In the genomic region with DNA sequence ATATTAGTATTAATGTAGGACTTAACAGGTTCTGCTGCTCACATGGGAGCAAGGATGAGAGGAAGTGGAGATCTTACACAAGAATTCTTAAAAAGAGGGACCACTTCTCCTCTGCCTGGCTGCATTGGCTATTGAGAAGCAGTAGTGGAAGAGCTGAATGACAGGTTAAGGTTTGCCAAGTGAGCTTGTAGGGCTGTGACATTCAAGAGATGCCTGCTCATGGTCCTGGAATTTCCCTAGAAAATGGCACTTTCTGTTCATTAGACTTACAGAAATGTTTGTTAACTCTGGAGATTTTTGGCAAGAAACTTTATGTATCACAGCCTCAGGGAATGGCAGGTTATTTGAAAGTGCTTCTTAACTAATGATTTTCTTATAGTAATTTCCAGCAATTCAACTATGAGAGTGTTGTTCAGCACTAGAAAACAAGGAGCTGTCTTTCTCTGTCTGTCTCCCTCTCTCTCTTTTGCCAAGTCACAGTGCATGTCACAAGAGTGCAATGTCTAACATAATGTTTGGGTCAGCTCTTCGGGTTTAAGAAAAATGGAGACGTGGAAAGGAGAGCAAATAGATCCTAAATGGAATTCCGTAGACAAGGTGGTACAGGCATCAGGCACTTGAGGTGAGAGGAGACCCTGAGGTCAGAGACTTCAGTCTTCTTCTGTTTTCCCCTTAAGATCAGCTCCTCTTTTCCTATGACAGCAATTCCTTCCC, we compare ENCODE assay signal across 15 cellular contexts. TPM values are rescaled to one million over a fixed set of nuclear protein-coding genes. Genes with fewer than 3 reads are reported as not detected.
DNase-seq lines count a peak whose midpoint lies in the region; ATAC-seq and TF ChIP-seq lines count a peak whose summit lies in the region.
"Had no signal": no experiment of that assay in that cellular context is flagged by ENCODE, and none has a peak within 500 bp of the region (broad histone marks: within the 10 kb centered on the region; RNA-seq: fewer than 3 reads in every experiment).

No MANE protein-coding gene starts in this region.

- no peak overlapping the region for H3K27ac Mint-ChIP-seq in CD4-positive, alpha-beta T cell
- H3K27ac Mint-ChIP-seq: activated CD8-positive, alpha-beta memory T cell treated with anti-CD3 and anti-CD28 coated beads, Interleukin-2, amount 10 ng/mL, durations not matched to agents 7 days and 5 days had no signal

- DNase-seq in ELR (ENCODE audit: low read depth), result peak; percentile 30
- peak; percentile 60 for DNase-seq in adipocyte (ENCODE audit: low read depth)
- DNase-seq in fibroblast of the aortic adventitia (ENCODE audit: low read depth), result peak; percentile 54
- DNase-seq in gastrocnemius medialis, result no peak
- DNase-seq in CD4-positive, alpha-beta T cell, result no peak
- DNase-seq in NCI-H82 treated with DMSO at 0.1 percent for 48 hours (lab: John Stamatoyannopoulos, UW; ENCODE audit: unreplicated experiment), result no peak
- no peak for DNase-seq in NCI-H446 (lab: John Stamatoyannopoulos, UW)
- no peak for DNase-seq in omental fat pad (ENCODE audit: low spot score)
- DNase-seq: activated CD8-positive, alpha-beta memory T cell treated with anti-CD3 and anti-CD28 coated beads, Interleukin-2, amount 10 ng/mL, durations not matched to agents 7 days and 5 days; erythroblast; islet precursor cell; stimulated activated CD4-positive, alpha-beta T cell treated with anti-CD3 and anti-CD28 coated beads, Interleukin-15, amount 100 ng/mL, for 24 hours; T1000 had no signal

- no peak for TF ChIP-seq CTCF in fibroblast of the aortic adventitia (IDR thresholded peaks at IDR 0.05; ENCODE audit: insufficient read depth, low read length)
- TF ChIP-seq CTCF in gastrocnemius medialis (IDR thresholded peaks at IDR 0.05 in 4 of 5, conservative IDR thresholded peaks at IDR 0.05 in 1 of 5), result no peak
- no peak for TF ChIP-seq CTCF in CD4-positive, alpha-beta T cell (IDR thresholded peaks at IDR 0.05)
- TF ChIP-seq CTCF in omental fat pad (IDR thresholded peaks at IDR 0.05), result no peak

- no peaks in the 10 kb centered on the region for H3K4me1 Mint-ChIP-seq in CD4-positive, alpha-beta T cell (ENCODE audit: low read depth)
- H3K4me1 Mint-ChIP-seq: nephron had no signal

- H3K4me3 ChIP-seq in adipocyte (ENCODE audit: low read length) (peak overlapping the region; percentile 61), fibroblast of the aortic adventitia (ENCODE audit: low read depth, low read length) (no peak overlapping the region), gastrocnemius medialis (no peak overlapping the region)

- POLR2A ChIA-PET in CD4-positive, alpha-beta T cell (lab: Charles Lee), result interaction anchor here (1.1 kb wide), 1 partner anchor 20 kb away, joined by 3 read pairs; no protein-coding TSS in a partner anchor

- peaks cover 92% of the 10 kb centered on the region for H3K36me3 Mint-ChIP-seq in CD4-positive, alpha-beta T cell (ENCODE audit: low read depth)

- no peak overlapping the region for H3K4me3 Mint-ChIP-seq in CD4-positive, alpha-beta T cell
- H3K4me3 Mint-ChIP-seq: activated CD8-positive, alpha-beta memory T cell treated with anti-CD3 and anti-CD28 coated beads, Interleukin-2, amount 10 ng/mL, durations not matched to agents 7 days and 5 days; nephron had no signal

- ATAC-seq in gastrocnemius medialis (peak in 1 of 2 donors; percentile 43), omental fat pad (ENCODE audit: low FRiP score) (no peak)
- ATAC-seq in CD4-positive, alpha-beta T cell (ENCODE audit: poor library complexity), result no peak
- ATAC-seq: activated CD8-positive, alpha-beta memory T cell treated with anti-CD3 and anti-CD28 coated beads, Interleukin-2, amount 10 ng/mL, durations not matched to agents 7 days and 5 days had no signal

- CTCF ChIA-PET in CD4-positive, alpha-beta T cell (lab: Charles Lee), result no interaction called here

- no peaks in the 10 kb centered on the region for H3K27me3 Mint-ChIP-seq in CD4-positive, alpha-beta T cell
- H3K27me3 Mint-ChIP-seq: activated CD8-positive, alpha-beta memory T cell treated with anti-CD3 and anti-CD28 coated beads, Interleukin-2, amount 10 ng/mL, durations not matched to agents 7 days and 5 days had no signal

- H3K27me3 ChIP-seq in adipocyte (replicated peaks; ENCODE audit: control insufficient read depth, insufficient read depth, low read length) (no peaks in the 10 kb centered on the region), gastrocnemius medialis (no peaks in the 10 kb centered on the region)
- no peaks in the 10 kb centered on the region for H3K27me3 ChIP-seq in CD4-positive, alpha-beta T cell (ENCODE audit: control insufficient read depth, insufficient read depth, low read length)

- H3K9me3 ChIP-seq in adipocyte (ENCODE audit: control insufficient read depth, low read length) (no peaks in the 10 kb centered on the region), gastrocnemius medialis (no peaks in the 10 kb centered on the region)
- H3K9me3 ChIP-seq in CD4-positive, alpha-beta T cell (ENCODE audit: control insufficient read depth, low read length), result no peaks in the 10 kb centered on the region

- TF ChIP-seq POLR2A in gastrocnemius medialis (IDR thresholded peaks at IDR 0.05), result no peak

- peak overlapping the region in 3 of 4 donors; percentile 61 to 75 (median 71) for H3K27ac ChIP-seq in gastrocnemius medialis
- H3K27ac ChIP-seq in CD4-positive, alpha-beta T cell (ENCODE audit: low read depth, low read length), result no peak overlapping the region
- H3K27ac ChIP-seq: KMS-11 had no signal

- in situ Hi-C loops in gastrocnemius medialis (cut with MboI; ENCODE audit: low sequenced_read_pairs in 4 of 4), result loop anchor here in 3 of 4 donors (5.0 to 10.0 kb wide), 4 partner anchors 96 to 319 kb away; no protein-coding TSS in a partner anchor

- H3K4me1 ChIP-seq in adipocyte (ENCODE audit: control insufficient read depth, insufficient read depth, low read length), result peaks cover 17% of the 10 kb centered on the region
- peaks cover 5 to 12% of the 10 kb centered on the region in 2 donors for H3K4me1 ChIP-seq in gastrocnemius medialis

- H3K36me3 ChIP-seq in adipocyte (ENCODE audit: control insufficient read depth, insufficient read depth, low read length, severe bottlenecking) (peaks cover 15% of the 10 kb centered on the region), gastrocnemius medialis (peaks cover 0 to 28% of the 10 kb centered on the region in 2 donors)

- H3K9me3 Mint-ChIP-seq in CD4-positive, alpha-beta T cell, result no peaks in the 10 kb centered on the region
- H3K9me3 Mint-ChIP-seq: nephron had no signal

- peak overlapping the region; percentile 69 for H3K9ac ChIP-seq in adipocyte (ENCODE audit: low read length)
- H3K9ac ChIP-seq: KMS-11 had no signal

- intact Hi-C loops in gastrocnemius medialis (cut with DNase I; ENCODE audit: low total_unique reads), result loop anchor here (1.0 to 10.0 kb wide), 5 partner anchors 59 to 409 kb away; a partner anchor contains a TSS
- intact Hi-C loops in CD4-positive, alpha-beta T cell (cut with DNase I, micrococcal nuclease), result no loop called here

RNA-seq across cellular contexts. Expression of a gene that starts 8.3 kb away (rescaled TPM):
- total RNA-seq in fibroblast of the aortic adventitia (ENCODE audit: low replicate concordance) (6.0 and 11.3 TPM in 2 replicates), gastrocnemius medialis (1 to 10 TPM in 3 of 4 donors, under 1 TPM in 1; 0.20 to 2.9 (median 1.9) TPM), omental fat pad (10 to 100 TPM in 1 of 4 donors, 1 to 10 TPM in 3; 6.8 to 13.7 (median 8.3) TPM)
- total RNA-seq in CD4-positive, alpha-beta T cell, result 10 to 100 TPM; 17.3 to 17.9 TPM

Comparison
In these comparisons a context has a peak if more than half of its experiments do, and no peak if none do; other contexts are left out.
1. DNase-seq: peak in ELR (single experiment), adipocyte (single experiment) and fibroblast of the aortic adventitia (single experiment); none in gastrocnemius medialis (0 of 2), CD4-positive, alpha-beta T cell (0 of 10), NCI-H82 treated with DMSO at 0.1 percent for 48 hours (single experiment), NCI-H446 (0 of 2) and omental fat pad (single experiment).